Comparison of ENCODE assay signal across 8 cellular contexts in genomic region chr17:47649153-47649971, GRCh38. TPM values are rescaled to one million over a fixed set of nuclear protein-coding genes. Genes with fewer than 3 reads are reported as not detected.
DNase-seq lines count a peak whose midpoint lies in the region; ATAC-seq, FAIRE-seq and TF ChIP-seq lines count a peak whose summit lies in the region.

TSS of gene KPNB1 (plus strand) at chr17:47649919. CDS start at chr17:47650245, 326 bp downstream.

- peak within 1 kb of the TSS; percentile 99 for H2AK9ac ChIP-seq in IMR-90 (replicated peaks; ENCODE audit: low read depth, low read length, poor library complexity)

- BruUV-seq in IMR-90 (replicated peaks; lab: Mats Ljungman, UMichigan) (no TSS peak), endothelial cell of umbilical vein (replicated peaks; lab: Mats Ljungman, UMichigan) (no TSS peak)

- CTCF ChIA-PET in IMR-90 (lab: Yijun Ruan, JAX) (interaction anchor here (0.6 kb wide), 1 partner anchor 151 kb away, joined by 3 read pairs; no protein-coding TSS in a partner anchor), endothelial cell of umbilical vein (lab: Charles Lee) (interaction anchor here (0.7 to 4.7 kb wide), 8 partner anchors 9 to 33 kb away, joined by 3 to 23 read pairs (median 3); no protein-coding TSS in a partner anchor)

- peaks cover 27% of the 10 kb centered on the region for H4K20me1 ChIP-seq in IMR-90 (ENCODE audit: insufficient read depth, low read length)
- peaks cover 13% of the 10 kb centered on the region for H4K20me1 ChIP-seq in endothelial cell of umbilical vein (replicated peaks; ENCODE audit: control insufficient read depth, extremely low read depth, insufficient read depth, low read length)

- H2AFZ ChIP-seq in IMR-90 (replicated peaks; ENCODE audit: low read length, poor library complexity) (peak within 1 kb of the TSS; percentile 85), endothelial cell of umbilical vein (ENCODE audit: low read depth, low read length) (peak within 1 kb of the TSS; percentile 30)

- peak within 1 kb of the TSS; percentile 86 to 92 for H4K8ac ChIP-seq in IMR-90 (ENCODE audit: low read depth in 2 of 2, low read length in 2 of 2)

- dilution Hi-C loops in IMR-90 (cut with HindIII; ENCODE audit: low sequenced_read_pairs, unreplicated experiment) (no loop called here), endothelial cell of umbilical vein (cut with MboI; ENCODE audit: extremely low pct_ligation_motif_present, low sequenced_read_pairs) (no loop called here)

- TF ChIP-seq POLR2A in IMR-90 (IDR thresholded peaks at IDR 0.05; ENCODE audit: low read depth, low read length) (peak; percentile 57), endothelial cell of umbilical vein (IDR thresholded peaks at IDR 0.05; ENCODE audit: low read depth, low read length) (peak; percentile 82)

- ATAC-seq in GM21528 (IDR thresholded peaks at IDR 0.05; ENCODE audit: low FRiP score, unreplicated experiment) (peak; percentile 85), IMR-90 (ENCODE audit: low read depth) (peak; percentile 86)

- peak within 1 kb of the TSS; percentile 93 for H4K91ac ChIP-seq in IMR-90 (ENCODE audit: insufficient read depth, low read depth, low read length)

- peak within 1 kb of the TSS; percentile 15; the same call in 1 of the 2 replicates for H2BK20ac ChIP-seq in IMR-90 (ENCODE audit: low read depth, low read length)

- H2BK5ac ChIP-seq in IMR-90 (ENCODE audit: low read depth, low read length, poor library complexity, severe bottlenecking), result peak within 1 kb of the TSS; percentile 91

- H3K9me1 ChIP-seq in IMR-90 (ENCODE audit: insufficient read depth, low read length) (peaks cover 4% of the 10 kb centered on the region; the same call in 1 of the 2 replicates), endothelial cell of umbilical vein (replicated peaks; ENCODE audit: control insufficient read depth, extremely low read depth, insufficient read depth, low read length) (no peaks in the 10 kb centered on the region)

- peak within 1 kb of the TSS; percentile 54 for H3K18ac ChIP-seq in IMR-90 (ENCODE audit: low read depth, low read length)

- H3K79me2 ChIP-seq in endothelial cell of umbilical vein (ENCODE audit: control insufficient read depth, insufficient read depth, low read length), result peaks cover 36% of the 10 kb centered on the region

- H2AK5ac ChIP-seq in IMR-90 (ENCODE audit: low read depth, low read length), result peak within 1 kb of the TSS; percentile 93

- no peak for TF ChIP-seq CTCF in IMR-90 (conservative IDR thresholded peaks at IDR 0.05; ENCODE audit: low read depth, low read length)
- TF ChIP-seq CTCF in endothelial cell of umbilical vein (IDR thresholded peaks at IDR 0.05; ENCODE audit: extremely low read depth in 1 of 2, insufficient read depth in 1 of 2, low read depth in 1 of 2, low read length in 2 of 2), result no peak

- no peak for TF ChIP-seq RAD21 in IMR-90 (IDR thresholded peaks at IDR 0.05; ENCODE audit: low read length)

- H3K4me2 ChIP-seq in IMR-90 (ENCODE audit: low read depth, low read length) (peak within 1 kb of the TSS; percentile 93), endothelial cell of umbilical vein (ENCODE audit: insufficient read depth, low read length) (peak within 1 kb of the TSS; percentile 99)

- H3K56ac ChIP-seq in IMR-90 (ENCODE audit: extremely low read depth, insufficient read depth, low read length), result peak within 1 kb of the TSS; percentile 94

- FAIRE-seq in endothelial cell of umbilical vein (lab: Jason Lieb, UNC), result peak; percentile 98

- peak within 1 kb of the TSS; percentile 87 for H4K5ac ChIP-seq in IMR-90 (ENCODE audit: low read depth, low read length)

- 1% methylated on average over 32 of the region's 74 CpGs; no CpG with 5 or more reads in 1 of the 2 experiments for WGBS in IMR-90 (ENCODE audit: extremely low coverage in 2 of 2, insufficient read length in 1 of 2), 2 experiments

- peak within 1 kb of the TSS; percentile 94 for H3K14ac ChIP-seq in IMR-90 (replicated peaks; ENCODE audit: low read depth, low read length)

- H3K9ac ChIP-seq in IMR-90 (ENCODE audit: low read depth, low read length), result peak within 1 kb of the TSS; percentile 99
- H3K9ac ChIP-seq in endothelial cell of umbilical vein (replicated peaks; ENCODE audit: extremely low read depth, insufficient read depth, low read length), result peak within 1 kb of the TSS; percentile 81

- H2BK15ac ChIP-seq in IMR-90 (ENCODE audit: low read depth, low read length), result peak within 1 kb of the TSS; percentile 17; the same call in 1 of the 3 replicates

- H3K23ac ChIP-seq in IMR-90 (ENCODE audit: low read depth, low read length), result peak within 1 kb of the TSS; percentile 92

- in situ Hi-C loops in IMR-90 (cut with MboI; ENCODE audit: low sequenced_read_pairs), result no loop called here

- peak within 1 kb of the TSS; percentile 61 for H2BK120ac ChIP-seq in IMR-90 (ENCODE audit: low read depth, low read length)

- H3K4me3 ChIP-seq in IMR-90 (ENCODE audit: insufficient read depth, low read depth, low read length) (peak within 1 kb of the TSS; percentile 93), endothelial cell of umbilical vein (replicated peaks in 1 of 3; ENCODE audit: insufficient read depth in 1 of 3, low read depth in 1 of 3, low read length in 3 of 3) (peak within 1 kb of the TSS; percentile 90 to 97 (median 93))

- peaks cover 5 to 47% of the 10 kb centered on the region in 2 experiments for H3K79me1 ChIP-seq in IMR-90 (ENCODE audit: low read depth in 1 of 2, low read length in 2 of 2)

- H3K27ac ChIP-seq in IMR-90 (ENCODE audit: insufficient read depth, low read length) (peak within 1 kb of the TSS; percentile 99), endothelial cell of umbilical vein (ENCODE audit: insufficient read depth, low read depth, low read length) (peak within 1 kb of the TSS; percentile 44)

- H3K4ac ChIP-seq in IMR-90 (ENCODE audit: low read depth, low read length), result peak within 1 kb of the TSS; percentile 94

- H3K9me3 ChIP-seq in IMR-90 (ENCODE audit: control insufficient read depth, insufficient read depth, low read length) (no peaks in the 10 kb centered on the region), endothelial cell of umbilical vein (replicated peaks; ENCODE audit: control insufficient read depth, insufficient read depth, low read length) (no peaks in the 10 kb centered on the region)

- POLR2A ChIA-PET in IMR-90 (lab: Charles Lee; ENCODE audit: unreplicated experiment), result interaction anchor here (0.9 kb wide), 1 partner anchor 31 kb away, joined by 3 read pairs; no protein-coding TSS in a partner anchor
- POLR2A ChIA-PET in endothelial cell of umbilical vein (lab: Charles Lee), result interaction anchor here (0.6 to 1.5 kb wide), 4 partner anchors 13 to 180 kb away, joined by 4 to 11 read pairs (median 4); no protein-coding TSS in a partner anchor

- H3K4me1 ChIP-seq in IMR-90 (ENCODE audit: control insufficient read depth, insufficient read depth, low read length) (0 out of 2 replicates have a peak, but pooled peaks cover 3% of the 10 kb centered on the region), endothelial cell of umbilical vein (ENCODE audit: control insufficient read depth, extremely low read depth, insufficient read depth, low read length) (peaks cover 37% of the 10 kb centered on the region)

- DNase-seq in DMS 273 (lab: John Stamatoyannopoulos, UW; ENCODE audit: unreplicated experiment), result peak; percentile 100
- peak; percentile 100 for DNase-seq in IMR-90
- peak; percentile 99 for DNase-seq in OCI-M1 (lab: John Stamatoyannopoulos, UW)
- DNase-seq in activated T-cell treated with anti-CD3 and anti-CD28 coated beads for 24 hours (ENCODE audit: low read depth), result peak; percentile 97
- peak; percentile 100 for DNase-seq in endothelial cell of umbilical vein (ENCODE audit: low read depth, low spot score)
- peak; percentile 99 for DNase-seq in middle frontal gyrus (ENCODE audit: extremely low spot score, low spot score)
- peak; percentile 95 to 97 for DNase-seq in stimulated activated CD8-positive, alpha-beta memory T cell treated with anti-CD3 and anti-CD28 coated beads, Interleukin-2, amount 100 ng/mL, for 48 hours (ENCODE audit: low read depth in 2 of 2)

- peaks cover 13% of the 10 kb centered on the region for H3K36me3 ChIP-seq in IMR-90 (ENCODE audit: control insufficient read depth, insufficient read depth, low read length)
- peaks cover 7 to 15% of the 10 kb centered on the region in 2 experiments for H3K36me3 ChIP-seq in endothelial cell of umbilical vein (ENCODE audit: control insufficient read depth in 2 of 2, extremely low read depth in 1 of 2, insufficient read depth in 2 of 2, low read length in 2 of 2)

- H3K27me3 ChIP-seq in IMR-90 (ENCODE audit: control insufficient read depth, insufficient read depth, low read length) (no peaks in the 10 kb centered on the region), endothelial cell of umbilical vein (ENCODE audit: control insufficient read depth in 2 of 2, insufficient read depth in 2 of 2, low read length in 2 of 2) (no peaks in the 10 kb centered on the region)

- intact Hi-C loops in IMR-90 (cut with micrococcal nuclease), result loop anchor here (2.0 kb wide), 1 partner anchor 27 kb away; no protein-coding TSS in a partner anchor
- intact Hi-C loops in endothelial cell of umbilical vein (cut with micrococcal nuclease), result loop anchor here (1.0 kb wide), 1 partner anchor 28 kb away; no protein-coding TSS in a partner anchor

TF ChIP-seq in endothelial cell of umbilical vein, 7 proteins besides CTCF, POLR2A, EP300 and RAD21 (continues in another document):
- TF ChIP-seq GATA2 (IDR thresholded peaks at IDR 0.05; ENCODE audit: insufficient read depth, insufficient read length, low read depth, low read length) (no peak), EZH2 (IDR thresholded peaks at IDR 0.05; ENCODE audit: borderline replicate concordance, low read depth, low read length, severe bottlenecking) (peak; percentile 94), MYC (IDR thresholded peaks at IDR 0.05; ENCODE audit: low read depth, low read length) (peak; percentile 95), POLR2AphosphoS5 (IDR thresholded peaks at IDR 0.05; ENCODE audit: insufficient read depth, low read depth, low read length) (peak; percentile 78), FOS (IDR thresholded peaks at IDR 0.05; ENCODE audit: borderline replicate concordance, insufficient read depth, low read length) (no peak)

RNA-seq across cellular contexts. Expression of gene KPNB1, which starts in this region (rescaled TPM):
- total RNA-seq in IMR-90 (2012; rRNA removed), result 659 and 1,082 TPM in 2 replicates
- 191 and 206 TPM in 2 replicates for polyA plus RNA-seq in IMR-90 (2012; rRNA removed)
- polyA plus RNA-seq in IMR-90 (2012; cell fraction: cytosol; rRNA removed), result 78.7 and 81.9 TPM in 2 replicates
- 66.4 and 160 TPM in 2 replicates for polyA plus RNA-seq in IMR-90 (2012; cell fraction: nucleus; rRNA removed; ENCODE audit: low replicate concordance)
- 495 and 508 TPM in 2 replicates for total RNA-seq in endothelial cell of umbilical vein
- polyA plus RNA-seq in endothelial cell of umbilical vein, result 108 and 119 TPM in 2 replicates
- polyA plus RNA-seq in endothelial cell of umbilical vein (2011; cell fraction: cytosol; rRNA removed), result 131 and 149 TPM in 2 replicates
- 215 and 290 TPM in 2 replicates for polyA plus RNA-seq in endothelial cell of umbilical vein (2011; cell fraction: nucleus; rRNA removed)
- 283 and 399 TPM in 2 replicates for polyA plus RNA-seq in endothelial cell of umbilical vein (2012)
- 310 and 339 TPM in 2 replicates for polyA minus RNA-seq in endothelial cell of umbilical vein
- 181 TPM for polyA minus RNA-seq in endothelial cell of umbilical vein (2011; cell fraction: cytosol; rRNA and poly(A)+ RNA removed)
- 113 and 201 TPM in 2 replicates for polyA minus RNA-seq in endothelial cell of umbilical vein (2011; cell fraction: nucleus; rRNA and poly(A)+ RNA removed)

Comparison
In these comparisons a context has a peak if more than half of its experiments do, and no peak if none do; other contexts are left out.
1. Peak in every context shown above with its lines: DNase-seq, ATAC-seq, H3K4me3 ChIP-seq and H3K27ac ChIP-seq.